Comparison of ENCODE assay signal across 1 cellular context in the genomic region with DNA sequence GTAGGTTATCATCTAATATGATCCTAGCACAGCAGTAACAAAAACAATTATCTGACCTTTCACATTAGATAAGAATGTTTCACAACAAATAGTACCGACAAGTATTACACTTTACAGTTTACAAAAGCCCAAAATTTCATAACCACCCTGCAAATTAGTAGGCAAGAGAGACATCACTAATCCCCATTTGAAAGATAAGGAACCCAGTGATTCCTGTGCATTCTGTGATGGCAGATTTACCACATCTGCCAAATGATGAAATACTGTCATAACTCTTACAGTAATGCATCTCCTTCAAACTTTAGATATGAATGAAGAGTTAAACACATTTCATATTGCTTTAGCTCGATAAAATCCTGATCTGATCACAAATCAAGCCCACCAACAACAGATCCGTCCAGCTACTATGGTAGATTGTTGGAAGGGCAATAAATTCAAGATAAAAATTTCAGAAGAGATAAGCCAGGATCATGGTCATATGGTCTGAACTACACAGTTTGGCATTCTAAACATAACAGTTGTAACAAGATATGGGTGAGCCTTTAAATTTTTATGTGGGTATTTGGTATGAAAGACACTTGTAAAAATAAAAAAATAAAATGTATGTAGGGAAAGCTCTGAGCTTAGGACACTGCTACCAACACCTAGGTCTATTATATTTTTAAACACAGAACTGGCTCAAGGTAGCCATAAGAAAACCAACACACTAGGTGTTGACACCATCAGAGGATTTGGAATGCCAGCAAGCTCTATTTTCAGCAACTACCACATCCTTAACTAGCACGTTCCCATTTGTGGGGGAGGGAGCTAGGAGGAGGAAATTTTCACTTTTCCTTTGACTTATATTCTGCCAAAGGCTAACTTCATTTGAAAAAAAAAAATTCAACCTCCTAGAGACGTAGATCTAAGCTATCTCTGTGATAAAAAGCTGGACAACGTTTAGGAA.
A peak's percentile ranks its signal among the peaks of the same experiment; 100 is the strongest.
TF ChIP-seq lines count a peak whose summit lies in the region.

No MANE protein-coding gene starts in this region.

TF ChIP-seq in K562, 482 proteins besides CTCF, POLR2A, EP300 and RAD21 (continues in another document):
- TF ChIP-seq, protein P1, sequence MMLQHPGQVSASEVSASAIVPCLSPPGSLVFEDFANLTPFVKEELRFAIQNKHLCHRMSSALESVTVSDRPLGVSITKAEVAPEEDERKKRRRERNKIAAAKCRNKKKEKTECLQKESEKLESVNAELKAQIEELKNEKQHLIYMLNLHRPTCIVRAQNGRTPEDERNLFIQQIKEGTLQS (IDR thresholded peaks at IDR 0.05) = peak; percentile 78
- TF ChIP-seq, protein P1 (CRISPR knock-in tag; conservative IDR thresholded peaks at IDR 0.05) = no peak
- TF ChIP-seq TCF3 (CRISPR knock-in tag; IDR thresholded peaks at IDR 0.05) (0 out of 2 replicates have a peak, but pooled peaks have one; percentile 11), EHMT2 (IDR thresholded peaks at IDR 0.05) (no peak), ZNF384 (IDR thresholded peaks at IDR 0.05; ENCODE audit: low read depth, low read length) (no peak), MEF2D (tag; conservative IDR thresholded peaks at IDR 0.05; ENCODE audit: low read depth) (0 out of 2 replicates have a peak, but pooled peaks have one; percentile 35), EGR1 (conservative IDR thresholded peaks at IDR 0.05) (no peak), POLR2G (IDR thresholded peaks at IDR 0.05; ENCODE audit: low read depth, low read length) (no peak), FIP1L1 (IDR thresholded peaks at IDR 0.05; ENCODE audit: low read depth, low read length, poor library complexity, severe bottlenecking) (no peak), ZNF764 (CRISPR knock-in tag; IDR thresholded peaks at IDR 0.05; ENCODE audit: low read depth) (no peak), KDM1A (IDR thresholded peaks at IDR 0.05) (peak; percentile 30 to 40; a peak in 2 of 4 replicates), NBN (IDR thresholded peaks at IDR 0.05; ENCODE audit: low read depth) (no peak), PYGO2 (tag; IDR thresholded peaks at IDR 0.05) (no peak), ARID2 (IDR thresholded peaks at IDR 0.05) (no peak), ETV1 (tag; conservative IDR thresholded peaks at IDR 0.05; ENCODE audit: low read depth) (0 out of 2 replicates have a peak, but pooled peaks have one; percentile 20), NCOR1 (IDR thresholded peaks at IDR 0.05) (0 out of 2 replicates have a peak, but pooled peaks have one; percentile 22), CSDE1 (IDR thresholded peaks at IDR 0.05) (no peak), CHCHD3 (CRISPR knock-in tag; IDR thresholded peaks at IDR 0.05) (no peak), PML (IDR thresholded peaks at IDR 0.05; ENCODE audit: low read length) (no peak), FOXA1 (IDR thresholded peaks at IDR 0.05; ENCODE audit: borderline replicate concordance) (no peak), TRIM24 (IDR thresholded peaks at IDR 0.05) (peak in 1 of 2 experiments; percentile 25; a peak in 1 of 4 replicates), CEBPB (tag; IDR thresholded peaks at IDR 0.05) (peak; percentile 89), SOX6 (IDR thresholded peaks at IDR 0.05) (peak; percentile 66; the same call in 1 of the 2 replicates), ZNF282 (CRISPR knock-in tag; IDR thresholded peaks at IDR 0.05) (no peak), RCOR1 (IDR thresholded peaks at IDR 0.05; ENCODE audit: borderline replicate concordance in 1 of 2, low read depth in 2 of 2, low read length in 2 of 2) (peak in 1 of 2 experiments; percentile 74; a peak in 2 of 4 replicates), SMARCA4 (IDR thresholded peaks at IDR 0.05) (peak; percentile 59; the same call in 1 of the 2 replicates), POU5F1 (IDR thresholded peaks at IDR 0.05; ENCODE audit: borderline replicate concordance, low read depth, low read length, partially characterized antibody) (no peak), GATA2 (CRISPR knock-in tag; IDR thresholded peaks at IDR 0.05) (no peak), EWSR1 (IDR thresholded peaks at IDR 0.05; ENCODE audit: borderline replicate concordance, low read depth, partially characterized antibody) (no peak), ZC3H4 (CRISPR knock-in tag; IDR thresholded peaks at IDR 0.05; ENCODE audit: borderline replicate concordance) (no peak), FOXA3 (CRISPR knock-in tag; conservative IDR thresholded peaks at IDR 0.05 in 1 of 2, IDR thresholded peaks at IDR 0.05 in 1 of 2) (no peak)
- TF ChIP-seq, protein P2, sequence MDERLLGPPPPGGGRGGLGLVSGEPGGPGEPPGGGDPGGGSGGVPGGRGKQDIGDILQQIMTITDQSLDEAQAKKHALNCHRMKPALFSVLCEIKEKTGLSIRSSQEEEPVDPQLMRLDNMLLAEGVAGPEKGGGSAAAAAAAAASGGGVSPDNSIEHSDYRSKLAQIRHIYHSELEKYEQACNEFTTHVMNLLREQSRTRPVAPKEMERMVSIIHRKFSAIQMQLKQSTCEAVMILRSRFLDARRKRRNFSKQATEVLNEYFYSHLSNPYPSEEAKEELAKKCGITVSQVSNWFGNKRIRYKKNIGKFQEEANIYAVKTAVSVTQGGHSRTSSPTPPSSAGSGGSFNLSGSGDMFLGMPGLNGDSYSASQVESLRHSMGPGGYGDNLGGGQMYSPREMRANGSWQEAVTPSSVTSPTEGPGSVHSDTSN (CRISPR knock-in tag; IDR thresholded peaks at IDR 0.05; ENCODE audit: low read depth) = peak; percentile 40; the same call in 1 of the 2 replicates
- TF ChIP-seq, protein P2 (tag; conservative IDR thresholded peaks at IDR 0.05; ENCODE audit: low read depth) = peak; percentile 91
- TF ChIP-seq, protein P3, sequence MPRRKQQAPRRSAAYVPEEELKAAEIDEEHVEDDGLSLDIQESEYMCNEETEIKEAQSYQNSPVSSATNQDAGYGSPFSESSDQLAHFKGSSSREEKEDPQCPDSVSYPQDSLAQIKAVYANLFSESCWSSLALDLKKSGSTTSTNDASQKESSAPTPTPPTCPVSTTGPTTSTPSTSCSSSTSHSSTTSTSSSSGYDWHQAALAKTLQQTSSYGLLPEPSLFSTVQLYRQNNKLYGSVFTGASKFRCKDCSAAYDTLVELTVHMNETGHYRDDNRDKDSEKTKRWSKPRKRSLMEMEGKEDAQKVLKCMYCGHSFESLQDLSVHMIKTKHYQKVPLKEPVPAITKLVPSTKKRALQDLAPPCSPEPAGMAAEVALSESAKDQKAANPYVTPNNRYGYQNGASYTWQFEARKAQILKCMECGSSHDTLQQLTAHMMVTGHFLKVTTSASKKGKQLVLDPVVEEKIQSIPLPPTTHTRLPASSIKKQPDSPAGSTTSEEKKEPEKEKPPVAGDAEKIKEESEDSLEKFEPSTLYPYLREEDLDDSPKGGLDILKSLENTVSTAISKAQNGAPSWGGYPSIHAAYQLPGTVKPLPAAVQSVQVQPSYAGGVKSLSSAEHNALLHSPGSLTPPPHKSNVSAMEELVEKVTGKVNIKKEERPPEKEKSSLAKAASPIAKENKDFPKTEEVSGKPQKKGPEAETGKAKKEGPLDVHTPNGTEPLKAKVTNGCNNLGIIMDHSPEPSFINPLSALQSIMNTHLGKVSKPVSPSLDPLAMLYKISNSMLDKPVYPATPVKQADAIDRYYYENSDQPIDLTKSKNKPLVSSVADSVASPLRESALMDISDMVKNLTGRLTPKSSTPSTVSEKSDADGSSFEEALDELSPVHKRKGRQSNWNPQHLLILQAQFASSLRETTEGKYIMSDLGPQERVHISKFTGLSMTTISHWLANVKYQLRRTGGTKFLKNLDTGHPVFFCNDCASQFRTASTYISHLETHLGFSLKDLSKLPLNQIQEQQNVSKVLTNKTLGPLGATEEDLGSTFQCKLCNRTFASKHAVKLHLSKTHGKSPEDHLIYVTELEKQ (CRISPR knock-in tag; IDR thresholded peaks at IDR 0.05) = no peak
- TF ChIP-seq, protein P4, sequence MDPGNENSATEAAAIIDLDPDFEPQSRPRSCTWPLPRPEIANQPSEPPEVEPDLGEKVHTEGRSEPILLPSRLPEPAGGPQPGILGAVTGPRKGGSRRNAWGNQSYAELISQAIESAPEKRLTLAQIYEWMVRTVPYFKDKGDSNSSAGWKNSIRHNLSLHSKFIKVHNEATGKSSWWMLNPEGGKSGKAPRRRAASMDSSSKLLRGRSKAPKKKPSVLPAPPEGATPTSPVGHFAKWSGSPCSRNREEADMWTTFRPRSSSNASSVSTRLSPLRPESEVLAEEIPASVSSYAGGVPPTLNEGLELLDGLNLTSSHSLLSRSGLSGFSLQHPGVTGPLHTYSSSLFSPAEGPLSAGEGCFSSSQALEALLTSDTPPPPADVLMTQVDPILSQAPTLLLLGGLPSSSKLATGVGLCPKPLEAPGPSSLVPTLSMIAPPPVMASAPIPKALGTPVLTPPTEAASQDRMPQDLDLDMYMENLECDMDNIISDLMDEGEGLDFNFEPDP (CRISPR knock-in tag; IDR thresholded peaks at IDR 0.05) = no peak
- TF ChIP-seq, protein P5, sequence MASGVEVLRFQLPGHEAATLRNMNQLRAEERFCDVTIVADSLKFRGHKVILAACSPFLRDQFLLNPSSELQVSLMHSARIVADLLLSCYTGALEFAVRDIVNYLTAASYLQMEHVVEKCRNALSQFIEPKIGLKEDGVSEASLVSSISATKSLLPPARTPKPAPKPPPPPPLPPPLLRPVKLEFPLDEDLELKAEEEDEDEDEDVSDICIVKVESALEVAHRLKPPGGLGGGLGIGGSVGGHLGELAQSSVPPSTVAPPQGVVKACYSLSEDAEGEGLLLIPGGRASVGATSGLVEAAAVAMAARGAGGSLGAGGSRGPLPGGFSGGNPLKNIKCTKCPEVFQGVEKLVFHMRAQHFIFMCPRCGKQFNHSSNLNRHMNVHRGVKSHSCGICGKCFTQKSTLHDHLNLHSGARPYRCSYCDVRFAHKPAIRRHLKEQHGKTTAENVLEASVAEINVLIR (CRISPR knock-in tag; IDR thresholded peaks at IDR 0.05) = no peak
- TF ChIP-seq, protein P6, sequence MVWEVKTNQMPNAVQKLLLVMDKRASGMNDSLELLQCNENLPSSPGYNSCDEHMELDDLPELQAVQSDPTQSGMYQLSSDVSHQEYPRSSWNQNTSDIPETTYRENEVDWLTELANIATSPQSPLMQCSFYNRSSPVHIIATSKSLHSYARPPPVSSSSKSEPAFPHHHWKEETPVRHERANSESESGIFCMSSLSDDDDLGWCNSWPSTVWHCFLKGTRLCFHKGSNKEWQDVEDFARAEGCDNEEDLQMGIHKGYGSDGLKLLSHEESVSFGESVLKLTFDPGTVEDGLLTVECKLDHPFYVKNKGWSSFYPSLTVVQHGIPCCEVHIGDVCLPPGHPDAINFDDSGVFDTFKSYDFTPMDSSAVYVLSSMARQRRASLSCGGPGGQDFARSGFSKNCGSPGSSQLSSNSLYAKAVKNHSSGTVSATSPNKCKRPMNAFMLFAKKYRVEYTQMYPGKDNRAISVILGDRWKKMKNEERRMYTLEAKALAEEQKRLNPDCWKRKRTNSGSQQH (CRISPR knock-in tag; IDR thresholded peaks at IDR 0.05) = no peak
- TF ChIP-seq, protein P7, sequence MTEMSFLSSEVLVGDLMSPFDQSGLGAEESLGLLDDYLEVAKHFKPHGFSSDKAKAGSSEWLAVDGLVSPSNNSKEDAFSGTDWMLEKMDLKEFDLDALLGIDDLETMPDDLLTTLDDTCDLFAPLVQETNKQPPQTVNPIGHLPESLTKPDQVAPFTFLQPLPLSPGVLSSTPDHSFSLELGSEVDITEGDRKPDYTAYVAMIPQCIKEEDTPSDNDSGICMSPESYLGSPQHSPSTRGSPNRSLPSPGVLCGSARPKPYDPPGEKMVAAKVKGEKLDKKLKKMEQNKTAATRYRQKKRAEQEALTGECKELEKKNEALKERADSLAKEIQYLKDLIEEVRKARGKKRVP (CRISPR knock-in tag; IDR thresholded peaks at IDR 0.05) = 0 out of 2 replicates have a peak, but pooled peaks have one; percentile 6
- TF ChIP-seq, protein P8, sequence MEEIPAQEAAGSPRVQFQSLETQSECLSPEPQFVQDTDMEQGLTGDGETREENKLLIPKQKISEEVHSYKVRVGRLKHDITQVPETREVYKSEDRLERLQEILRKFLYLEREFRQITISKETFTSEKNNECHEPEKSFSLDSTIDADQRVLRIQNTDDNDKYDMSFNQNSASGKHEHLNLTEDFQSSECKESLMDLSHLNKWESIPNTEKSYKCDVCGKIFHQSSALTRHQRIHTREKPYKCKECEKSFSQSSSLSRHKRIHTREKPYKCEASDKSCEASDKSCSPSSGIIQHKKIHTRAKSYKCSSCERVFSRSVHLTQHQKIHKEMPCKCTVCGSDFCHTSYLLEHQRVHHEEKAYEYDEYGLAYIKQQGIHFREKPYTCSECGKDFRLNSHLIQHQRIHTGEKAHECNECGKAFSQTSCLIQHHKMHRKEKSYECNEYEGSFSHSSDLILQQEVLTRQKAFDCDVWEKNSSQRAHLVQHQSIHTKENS (CRISPR knock-in tag; IDR thresholded peaks at IDR 0.05) = no peak
- TF ChIP-seq, protein P9, sequence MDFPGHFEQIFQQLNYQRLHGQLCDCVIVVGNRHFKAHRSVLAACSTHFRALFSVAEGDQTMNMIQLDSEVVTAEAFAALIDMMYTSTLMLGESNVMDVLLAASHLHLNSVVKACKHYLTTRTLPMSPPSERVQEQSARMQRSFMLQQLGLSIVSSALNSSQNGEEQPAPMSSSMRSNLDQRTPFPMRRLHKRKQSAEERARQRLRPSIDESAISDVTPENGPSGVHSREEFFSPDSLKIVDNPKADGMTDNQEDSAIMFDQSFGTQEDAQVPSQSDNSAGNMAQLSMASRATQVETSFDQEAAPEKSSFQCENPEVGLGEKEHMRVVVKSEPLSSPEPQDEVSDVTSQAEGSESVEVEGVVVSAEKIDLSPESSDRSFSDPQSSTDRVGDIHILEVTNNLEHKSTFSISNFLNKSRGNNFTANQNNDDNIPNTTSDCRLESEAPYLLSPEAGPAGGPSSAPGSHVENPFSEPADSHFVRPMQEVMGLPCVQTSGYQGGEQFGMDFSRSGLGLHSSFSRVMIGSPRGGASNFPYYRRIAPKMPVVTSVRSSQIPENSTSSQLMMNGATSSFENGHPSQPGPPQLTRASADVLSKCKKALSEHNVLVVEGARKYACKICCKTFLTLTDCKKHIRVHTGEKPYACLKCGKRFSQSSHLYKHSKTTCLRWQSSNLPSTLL (IDR thresholded peaks at IDR 0.05) = no peak
